In the genomic region with DNA sequence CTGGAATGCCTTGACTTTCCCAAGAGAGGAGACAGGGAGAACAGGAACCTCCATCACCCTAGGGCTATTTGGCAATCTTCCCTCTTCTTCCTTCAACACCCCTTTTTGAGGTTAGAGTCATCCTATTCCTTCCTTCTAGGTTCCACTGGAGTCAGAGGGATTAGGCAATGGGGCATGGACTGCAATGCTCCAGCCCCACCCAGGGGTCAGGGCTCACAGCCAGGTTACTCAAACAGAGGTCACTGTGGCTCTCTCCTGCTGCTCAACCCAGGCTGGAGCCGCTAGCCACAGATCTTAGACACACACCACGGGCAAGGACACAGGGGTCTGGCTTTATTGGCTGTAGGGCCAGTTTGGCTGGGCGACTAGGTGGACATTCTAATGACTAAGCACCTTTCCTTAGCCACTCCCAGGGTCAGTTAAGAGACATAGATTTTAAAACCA, we compare ENCODE assay signal across 1 cellular context.
TF ChIP-seq lines count a peak whose summit lies in the region.

No MANE protein-coding gene starts in this region.

TF ChIP-seq in HepG2, 621 proteins besides CTCF, POLR2A, EP300 and RAD21 (continued from another document and continues in another):
- peak; percentile 90 for TF ChIP-seq NFE2L2 (IDR thresholded peaks at IDR 0.05; ENCODE audit: low read length)
- peak; percentile 25; the same call in 1 of the 2 replicates for TF ChIP-seq RFX5 (IDR thresholded peaks at IDR 0.05; ENCODE audit: low read depth, low read length)
- 0 out of 2 replicates have a peak, but pooled peaks have one; percentile 26 for TF ChIP-seq RBFOX2 (IDR thresholded peaks at IDR 0.05; ENCODE audit: low read depth, low read length)
- peak; percentile 85 for TF ChIP-seq ERF (CRISPR knock-in tag; IDR thresholded peaks at IDR 0.05)
- TF ChIP-seq ZNF224 (CRISPR knock-in tag; IDR thresholded peaks at IDR 0.05) = no peak
- peak; percentile 42; the same call in 1 of the 2 replicates for TF ChIP-seq ONECUT2 (CRISPR knock-in tag; IDR thresholded peaks at IDR 0.05)
- TF ChIP-seq SMAD3 (CRISPR knock-in tag; IDR thresholded peaks at IDR 0.05) = peak; percentile 79; the same call in 1 of the 2 replicates
- TF ChIP-seq ZNF124 (CRISPR knock-in tag; IDR thresholded peaks at IDR 0.05) = peak; percentile 74; the same call in 1 of the 2 replicates
- TF ChIP-seq, protein P1, sequence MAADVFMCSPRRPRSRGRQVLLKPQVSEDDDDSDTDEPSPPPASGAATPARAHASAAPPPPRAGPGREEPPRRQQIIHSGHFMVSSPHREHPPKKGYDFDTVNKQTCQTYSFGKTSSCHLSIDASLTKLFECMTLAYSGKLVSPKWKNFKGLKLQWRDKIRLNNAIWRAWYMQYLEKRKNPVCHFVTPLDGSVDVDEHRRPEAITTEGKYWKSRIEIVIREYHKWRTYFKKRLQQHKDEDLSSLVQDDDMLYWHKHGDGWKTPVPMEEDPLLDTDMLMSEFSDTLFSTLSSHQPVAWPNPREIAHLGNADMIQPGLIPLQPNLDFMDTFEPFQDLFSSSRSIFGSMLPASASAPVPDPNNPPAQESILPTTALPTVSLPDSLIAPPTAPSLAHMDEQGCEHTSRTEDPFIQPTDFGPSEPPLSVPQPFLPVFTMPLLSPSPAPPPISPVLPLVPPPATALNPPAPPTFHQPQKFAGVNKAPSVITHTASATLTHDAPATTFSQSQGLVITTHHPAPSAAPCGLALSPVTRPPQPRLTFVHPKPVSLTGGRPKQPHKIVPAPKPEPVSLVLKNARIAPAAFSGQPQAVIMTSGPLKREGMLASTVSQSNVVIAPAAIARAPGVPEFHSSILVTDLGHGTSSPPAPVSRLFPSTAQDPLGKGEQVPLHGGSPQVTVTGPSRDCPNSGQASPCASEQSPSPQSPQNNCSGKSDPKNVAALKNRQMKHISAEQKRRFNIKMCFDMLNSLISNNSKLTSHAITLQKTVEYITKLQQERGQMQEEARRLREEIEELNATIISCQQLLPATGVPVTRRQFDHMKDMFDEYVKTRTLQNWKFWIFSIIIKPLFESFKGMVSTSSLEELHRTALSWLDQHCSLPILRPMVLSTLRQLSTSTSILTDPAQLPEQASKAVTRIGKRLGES (CRISPR knock-in tag; IDR thresholded peaks at IDR 0.05; ENCODE audit: borderline replicate concordance) = no peak
- TF ChIP-seq, protein P2, sequence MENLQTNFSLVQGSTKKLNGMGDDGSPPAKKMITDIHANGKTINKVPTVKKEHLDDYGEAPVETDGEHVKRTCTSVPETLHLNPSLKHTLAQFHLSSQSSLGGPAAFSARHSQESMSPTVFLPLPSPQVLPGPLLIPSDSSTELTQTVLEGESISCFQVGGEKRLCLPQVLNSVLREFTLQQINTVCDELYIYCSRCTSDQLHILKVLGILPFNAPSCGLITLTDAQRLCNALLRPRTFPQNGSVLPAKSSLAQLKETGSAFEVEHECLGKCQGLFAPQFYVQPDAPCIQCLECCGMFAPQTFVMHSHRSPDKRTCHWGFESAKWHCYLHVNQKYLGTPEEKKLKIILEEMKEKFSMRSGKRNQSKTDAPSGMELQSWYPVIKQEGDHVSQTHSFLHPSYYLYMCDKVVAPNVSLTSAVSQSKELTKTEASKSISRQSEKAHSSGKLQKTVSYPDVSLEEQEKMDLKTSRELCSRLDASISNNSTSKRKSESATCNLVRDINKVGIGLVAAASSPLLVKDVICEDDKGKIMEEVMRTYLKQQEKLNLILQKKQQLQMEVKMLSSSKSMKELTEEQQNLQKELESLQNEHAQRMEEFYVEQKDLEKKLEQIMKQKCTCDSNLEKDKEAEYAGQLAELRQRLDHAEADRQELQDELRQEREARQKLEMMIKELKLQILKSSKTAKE (CRISPR knock-in tag; IDR thresholded peaks at IDR 0.05; ENCODE audit: borderline replicate concordance) = peak; percentile 91
- TF ChIP-seq KDM5A (IDR thresholded peaks at IDR 0.05; ENCODE audit: borderline replicate concordance, low read length) = no peak
- no peak for TF ChIP-seq HOXA9 (CRISPR knock-in tag; IDR thresholded peaks at IDR 0.05; ENCODE audit: borderline replicate concordance)
- no peak for TF ChIP-seq NFATC3 (CRISPR knock-in tag; IDR thresholded peaks at IDR 0.05)
- TF ChIP-seq TOE1 (CRISPR knock-in tag; IDR thresholded peaks at IDR 0.05) = no peak
- TF ChIP-seq, protein P3, sequence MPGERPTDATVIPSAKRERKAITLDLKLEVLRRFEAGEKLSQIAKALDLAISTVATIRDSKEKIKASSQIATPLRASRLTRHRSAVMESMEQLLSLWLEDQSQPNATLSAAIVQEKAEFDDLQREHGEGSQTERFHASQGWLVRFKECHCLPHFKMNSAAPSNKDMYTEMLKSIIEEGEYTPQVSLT (CRISPR knock-in tag; IDR thresholded peaks at IDR 0.05; ENCODE audit: borderline replicate concordance, low read depth) = no peak
- no peak for TF ChIP-seq ZNF30 (CRISPR knock-in tag; IDR thresholded peaks at IDR 0.05)
- TF ChIP-seq ARNT2 (CRISPR knock-in tag; IDR thresholded peaks at IDR 0.05; ENCODE audit: low read depth) = 0 out of 2 replicates have a peak, but pooled peaks have one; percentile 36
- TF ChIP-seq, protein P4, sequence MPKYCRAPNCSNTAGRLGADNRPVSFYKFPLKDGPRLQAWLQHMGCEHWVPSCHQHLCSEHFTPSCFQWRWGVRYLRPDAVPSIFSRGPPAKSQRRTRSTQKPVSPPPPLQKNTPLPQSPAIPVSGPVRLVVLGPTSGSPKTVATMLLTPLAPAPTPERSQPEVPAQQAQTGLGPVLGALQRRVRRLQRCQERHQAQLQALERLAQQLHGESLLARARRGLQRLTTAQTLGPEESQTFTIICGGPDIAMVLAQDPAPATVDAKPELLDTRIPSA (CRISPR knock-in tag; IDR thresholded peaks at IDR 0.05; ENCODE audit: borderline replicate concordance) = no peak
- TF ChIP-seq MTA1 (CRISPR knock-in tag; IDR thresholded peaks at IDR 0.05; ENCODE audit: borderline replicate concordance) = peak; percentile 96; the same call in 1 of the 2 replicates
- peak; percentile 95 for TF ChIP-seq PPARG (CRISPR knock-in tag; conservative IDR thresholded peaks at IDR 0.05)
- 0 out of 2 replicates have a peak, but pooled peaks have one; percentile 20 for TF ChIP-seq ZNF672 (CRISPR knock-in tag; IDR thresholded peaks at IDR 0.05)
- TF ChIP-seq RFX1 (IDR thresholded peaks at IDR 0.05) = no peak
- peak; percentile 40; the same call in 1 of the 2 replicates for TF ChIP-seq ZNF205 (CRISPR knock-in tag; IDR thresholded peaks at IDR 0.05)
- TF ChIP-seq KLF15 (CRISPR knock-in tag; IDR thresholded peaks at IDR 0.05; ENCODE audit: borderline replicate concordance) = no peak
- TF ChIP-seq, protein P5, sequence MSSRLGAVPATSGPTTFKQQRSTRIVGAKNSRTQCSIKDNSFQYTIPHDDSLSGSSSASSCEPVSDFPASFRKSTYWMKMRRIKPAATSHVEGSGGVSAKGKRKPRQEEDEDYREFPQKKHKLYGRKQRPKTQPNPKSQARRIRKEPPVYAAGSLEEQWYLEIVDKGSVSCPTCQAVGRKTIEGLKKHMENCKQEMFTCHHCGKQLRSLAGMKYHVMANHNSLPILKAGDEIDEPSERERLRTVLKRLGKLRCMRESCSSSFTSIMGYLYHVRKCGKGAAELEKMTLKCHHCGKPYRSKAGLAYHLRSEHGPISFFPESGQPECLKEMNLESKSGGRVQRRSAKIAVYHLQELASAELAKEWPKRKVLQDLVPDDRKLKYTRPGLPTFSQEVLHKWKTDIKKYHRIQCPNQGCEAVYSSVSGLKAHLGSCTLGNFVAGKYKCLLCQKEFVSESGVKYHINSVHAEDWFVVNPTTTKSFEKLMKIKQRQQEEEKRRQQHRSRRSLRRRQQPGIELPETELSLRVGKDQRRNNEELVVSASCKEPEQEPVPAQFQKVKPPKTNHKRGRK (CRISPR knock-in tag; IDR thresholded peaks at IDR 0.05) = no peak
- TF ChIP-seq, protein P6, sequence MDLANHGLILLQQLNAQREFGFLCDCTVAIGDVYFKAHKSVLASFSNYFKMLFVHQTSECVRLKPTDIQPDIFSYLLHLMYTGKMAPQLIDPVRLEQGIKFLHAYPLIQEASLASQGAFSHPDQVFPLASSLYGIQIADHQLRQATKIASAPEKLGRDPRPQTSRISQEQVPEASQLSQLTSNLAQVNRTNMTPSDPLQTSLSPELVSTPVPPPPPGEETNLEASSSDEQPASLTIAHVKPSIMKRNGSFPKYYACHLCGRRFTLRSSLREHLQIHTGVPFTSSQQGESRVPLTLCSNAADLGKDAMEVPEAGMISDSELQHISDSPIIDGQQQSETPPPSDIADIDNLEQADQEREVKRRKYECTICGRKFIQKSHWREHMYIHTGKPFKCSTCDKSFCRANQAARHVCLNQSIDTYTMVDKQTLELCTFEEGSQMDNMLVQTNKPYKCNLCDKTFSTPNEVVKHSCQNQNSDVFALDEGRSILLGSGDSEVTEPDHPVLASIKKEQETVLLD (CRISPR knock-in tag; IDR thresholded peaks at IDR 0.05; ENCODE audit: low read depth) = no peak
- TF ChIP-seq NFKBIZ (CRISPR knock-in tag; IDR thresholded peaks at IDR 0.05) = peak; percentile 79; the same call in 1 of the 2 replicates
- no peak for TF ChIP-seq PAWR (CRISPR knock-in tag; IDR thresholded peaks at IDR 0.05; ENCODE audit: borderline replicate concordance)
- TF ChIP-seq FOXO1 (CRISPR knock-in tag; IDR thresholded peaks at IDR 0.05) = peak; percentile 90
- TF ChIP-seq, protein P7, sequence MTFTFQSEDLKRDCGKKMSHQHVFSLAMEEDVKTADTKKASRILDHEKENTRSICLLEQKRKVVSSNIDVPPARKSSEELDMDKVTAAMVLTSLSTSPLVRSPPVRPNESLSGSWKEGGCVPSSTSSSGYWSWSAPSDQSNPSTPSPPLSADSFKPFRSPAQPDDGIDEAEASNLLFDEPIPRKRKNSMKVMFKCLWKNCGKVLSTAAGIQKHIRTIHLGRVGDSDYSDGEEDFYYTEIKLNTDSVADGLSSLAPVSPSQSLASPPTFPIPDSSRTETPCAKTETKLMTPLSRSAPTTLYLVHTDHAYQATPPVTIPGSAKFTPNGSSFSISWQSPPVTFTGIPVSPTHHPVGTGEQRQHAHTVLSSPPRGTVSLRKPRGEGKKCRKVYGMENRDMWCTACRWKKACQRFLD (CRISPR knock-in tag; IDR thresholded peaks at IDR 0.05; ENCODE audit: borderline replicate concordance) = no peak
- no peak for TF ChIP-seq NR3C1 (CRISPR knock-in tag; IDR thresholded peaks at IDR 0.05)
- TF ChIP-seq BRCA1 (CRISPR knock-in tag; IDR thresholded peaks at IDR 0.05) = no peak
- TF ChIP-seq ZNF329 (CRISPR knock-in tag; IDR thresholded peaks at IDR 0.05; ENCODE audit: low read depth) = peak; percentile 51; the same call in 1 of the 2 replicates
- TF ChIP-seq ZFP36L1 (CRISPR knock-in tag; IDR thresholded peaks at IDR 0.05) = no peak
- TF ChIP-seq, protein P8, sequence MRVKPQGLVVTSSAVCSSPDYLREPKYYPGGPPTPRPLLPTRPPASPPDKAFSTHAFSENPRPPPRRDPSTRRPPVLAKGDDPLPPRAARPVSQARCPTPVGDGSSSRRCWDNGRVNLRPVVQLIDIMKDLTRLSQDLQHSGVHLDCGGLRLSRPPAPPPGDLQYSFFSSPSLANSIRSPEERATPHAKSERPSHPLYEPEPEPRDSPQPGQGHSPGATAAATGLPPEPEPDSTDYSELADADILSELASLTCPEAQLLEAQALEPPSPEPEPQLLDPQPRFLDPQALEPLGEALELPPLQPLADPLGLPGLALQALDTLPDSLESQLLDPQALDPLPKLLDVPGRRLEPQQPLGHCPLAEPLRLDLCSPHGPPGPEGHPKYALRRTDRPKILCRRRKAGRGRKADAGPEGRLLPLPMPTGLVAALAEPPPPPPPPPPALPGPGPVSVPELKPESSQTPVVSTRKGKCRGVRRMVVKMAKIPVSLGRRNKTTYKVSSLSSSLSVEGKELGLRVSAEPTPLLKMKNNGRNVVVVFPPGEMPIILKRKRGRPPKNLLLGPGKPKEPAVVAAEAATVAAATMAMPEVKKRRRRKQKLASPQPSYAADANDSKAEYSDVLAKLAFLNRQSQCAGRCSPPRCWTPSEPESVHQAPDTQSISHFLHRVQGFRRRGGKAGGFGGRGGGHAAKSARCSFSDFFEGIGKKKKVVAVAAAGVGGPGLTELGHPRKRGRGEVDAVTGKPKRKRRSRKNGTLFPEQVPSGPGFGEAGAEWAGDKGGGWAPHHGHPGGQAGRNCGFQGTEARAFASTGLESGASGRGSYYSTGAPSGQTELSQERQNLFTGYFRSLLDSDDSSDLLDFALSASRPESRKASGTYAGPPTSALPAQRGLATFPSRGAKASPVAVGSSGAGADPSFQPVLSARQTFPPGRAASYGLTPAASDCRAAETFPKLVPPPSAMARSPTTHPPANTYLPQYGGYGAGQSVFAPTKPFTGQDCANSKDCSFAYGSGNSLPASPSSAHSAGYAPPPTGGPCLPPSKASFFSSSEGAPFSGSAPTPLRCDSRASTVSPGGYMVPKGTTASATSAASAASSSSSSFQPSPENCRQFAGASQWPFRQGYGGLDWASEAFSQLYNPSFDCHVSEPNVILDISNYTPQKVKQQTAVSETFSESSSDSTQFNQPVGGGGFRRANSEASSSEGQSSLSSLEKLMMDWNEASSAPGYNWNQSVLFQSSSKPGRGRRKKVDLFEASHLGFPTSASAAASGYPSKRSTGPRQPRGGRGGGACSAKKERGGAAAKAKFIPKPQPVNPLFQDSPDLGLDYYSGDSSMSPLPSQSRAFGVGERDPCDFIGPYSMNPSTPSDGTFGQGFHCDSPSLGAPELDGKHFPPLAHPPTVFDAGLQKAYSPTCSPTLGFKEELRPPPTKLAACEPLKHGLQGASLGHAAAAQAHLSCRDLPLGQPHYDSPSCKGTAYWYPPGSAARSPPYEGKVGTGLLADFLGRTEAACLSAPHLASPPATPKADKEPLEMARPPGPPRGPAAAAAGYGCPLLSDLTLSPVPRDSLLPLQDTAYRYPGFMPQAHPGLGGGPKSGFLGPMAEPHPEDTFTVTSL (CRISPR knock-in tag; IDR thresholded peaks at IDR 0.05; ENCODE audit: borderline replicate concordance) = peak; percentile 94
- TF ChIP-seq, protein P9, sequence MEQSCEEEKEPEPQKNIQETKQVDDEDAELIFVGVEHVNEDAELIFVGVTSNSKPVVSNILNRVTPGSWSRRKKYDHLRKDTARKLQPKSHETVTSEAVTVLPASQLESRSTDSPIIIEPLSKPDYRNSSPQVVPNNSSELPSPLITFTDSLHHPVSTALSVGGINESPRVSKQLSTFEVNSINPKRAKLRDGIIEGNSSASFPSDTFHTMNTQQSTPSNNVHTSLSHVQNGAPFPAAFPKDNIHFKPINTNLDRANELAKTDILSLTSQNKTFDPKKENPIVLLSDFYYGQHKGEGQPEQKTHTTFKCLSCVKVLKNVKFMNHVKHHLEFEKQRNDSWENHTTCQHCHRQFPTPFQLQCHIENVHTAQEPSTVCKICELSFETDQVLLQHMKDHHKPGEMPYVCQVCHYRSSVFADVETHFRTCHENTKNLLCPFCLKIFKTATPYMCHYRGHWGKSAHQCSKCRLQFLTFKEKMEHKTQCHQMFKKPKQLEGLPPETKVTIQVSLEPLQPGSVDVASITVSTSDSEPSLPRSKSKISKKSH (CRISPR knock-in tag; IDR thresholded peaks at IDR 0.05; ENCODE audit: borderline replicate concordance) = no peak
- no peak for TF ChIP-seq ZNF782 (CRISPR knock-in tag; IDR thresholded peaks at IDR 0.05; ENCODE audit: borderline replicate concordance)
